Comparison of ENCODE assay signal across 1 cellular context in genomic region chr2:127739800-127740199, GRCh38.
TF ChIP-seq lines count a peak whose summit lies in the region.

No MANE protein-coding gene starts in this region.

TF ChIP-seq in GM12878, 131 proteins besides CTCF, POLR2A, EP300 and RAD21:
- peak; percentile 58; the same call in 1 of the 2 replicates for TF ChIP-seq JUNB (IDR thresholded peaks at IDR 0.05)
- TF ChIP-seq TBL1XR1 (IDR thresholded peaks at IDR 0.05; ENCODE audit: low read depth, low read length), result no peak
TF ChIP-seq in GM12878: peak in this region for 1.
